7 cellular contexts compared by ENCODE assay signal in the genomic region with DNA sequence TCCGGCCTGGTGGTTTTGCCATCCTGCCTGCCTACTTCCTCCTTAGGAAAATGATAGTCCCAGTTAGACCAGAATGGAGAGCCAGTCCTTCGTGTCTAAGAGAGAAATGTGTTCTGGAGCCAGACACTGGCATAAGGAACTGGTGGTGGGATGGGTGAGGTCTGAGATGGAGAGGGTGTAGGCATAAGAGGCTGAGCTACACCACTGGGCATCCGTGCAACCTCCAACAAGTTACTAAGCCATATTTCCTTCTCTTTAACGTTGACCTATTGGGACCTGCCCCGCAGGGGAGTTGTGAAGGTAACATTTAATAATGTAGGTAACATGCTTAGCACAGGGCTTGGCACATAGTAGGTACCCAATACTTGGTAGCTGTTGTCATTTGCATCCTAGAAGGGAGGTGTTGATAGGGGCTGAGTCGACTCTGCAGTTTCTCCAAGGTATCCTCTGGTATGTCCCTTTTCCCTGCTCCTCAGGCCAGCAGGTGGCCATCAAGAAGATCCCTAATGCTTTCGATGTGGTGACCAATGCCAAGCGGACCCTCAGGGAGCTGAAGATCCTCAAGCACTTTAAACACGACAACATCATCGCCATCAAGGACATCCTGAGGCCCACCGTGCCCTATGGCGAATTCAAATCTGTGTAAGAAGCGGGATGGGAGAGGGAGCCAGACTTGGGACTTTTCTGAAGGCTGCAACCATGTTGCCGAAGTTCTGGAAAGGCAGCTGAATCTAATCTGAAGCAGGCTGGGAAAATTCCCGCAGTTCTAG. TPM values are rescaled to one million over a fixed set of nuclear protein-coding genes. Genes with fewer than 3 reads are reported as not detected.
DNase-seq lines count a peak whose midpoint lies in the region; ATAC-seq and TF ChIP-seq lines count a peak whose summit lies in the region.

No MANE protein-coding gene starts in this region.

- H3K4me1 ChIP-seq in iPS-20b (ENCODE audit: insufficient read depth, low read length): no peaks in the 10 kb centered on the region; the same call in 1 of the 2 replicates

- H3K27ac ChIP-seq in HL-60 (replicated peaks) (no peak overlapping the region), iPS-20b (ENCODE audit: low read length) (no peak overlapping the region)

- H3K4me3 ChIP-seq in HL-60 (replicated peaks; ENCODE audit: insufficient read depth, low read length): peak overlapping the region; percentile 63
- peak overlapping the region; percentile 78 for H3K4me3 ChIP-seq in iPS-20b (ENCODE audit: low read length)

- H3K27me3 ChIP-seq in HL-60 (ENCODE audit: insufficient read depth, poor library complexity, severe bottlenecking) (no peaks in the 10 kb centered on the region), iPS-20b (ENCODE audit: insufficient read depth, low read length) (no peaks in the 10 kb centered on the region)

- DNase-seq in HL-60 (ENCODE audit: low read depth in 1 of 2, low spot score in 1 of 2): no peak
- DNase-seq in stimulated activated naive B cell treated with anti-CD40 and anti-IgM and Interleukin-4, amounts not matched to agents 10 μg/mL and 1 μg/mL and 100 μg/mL, for 72 hours: no peak
- DNase-seq in sciatic nerve (ENCODE audit: low spot score): no peak

- peak overlapping the region; percentile 33 for H3K27ac Mint-ChIP-seq in activated T-helper 17 cell treated with anti-CD3 and anti-CD28 coated beads, Interleukin-2, amount 50 U/mL, for 72 hours
- no peak overlapping the region for H3K27ac Mint-ChIP-seq in stimulated activated naive B cell treated with anti-CD40 and anti-IgM and Interleukin-4, amounts not matched to agents 10 μg/mL and 1 μg/mL and 100 μg/mL, for 72 hours

- H3K4me1 Mint-ChIP-seq in activated T-helper 17 cell treated with anti-CD3 and anti-CD28 coated beads, Interleukin-2, amount 50 U/mL, for 72 hours: no peaks in the 10 kb centered on the region
- H3K4me1 Mint-ChIP-seq in stimulated activated naive B cell treated with anti-CD40 and anti-IgM and Interleukin-4, amounts not matched to agents 10 μg/mL and 1 μg/mL and 100 μg/mL, for 72 hours: peaks cover 15 to 24% of the 10 kb centered on the region in 2 donors

- H3K9me3 Mint-ChIP-seq in activated T-helper 17 cell treated with anti-CD3 and anti-CD28 coated beads, Interleukin-2, amount 50 U/mL, for 72 hours: no peaks in the 10 kb centered on the region
- H3K9me3 Mint-ChIP-seq in stimulated activated naive B cell treated with anti-CD40 and anti-IgM and Interleukin-4, amounts not matched to agents 10 μg/mL and 1 μg/mL and 100 μg/mL, for 72 hours: no peaks in the 10 kb centered on the region

- intact Hi-C loops in sciatic nerve (cut with DNase I): no loop called here

- H3K36me3 Mint-ChIP-seq in activated T-helper 17 cell treated with anti-CD3 and anti-CD28 coated beads, Interleukin-2, amount 50 U/mL, for 72 hours (ENCODE audit: low read depth): peaks cover 53% of the 10 kb centered on the region
- H3K36me3 Mint-ChIP-seq in stimulated activated naive B cell treated with anti-CD40 and anti-IgM and Interleukin-4, amounts not matched to agents 10 μg/mL and 1 μg/mL and 100 μg/mL, for 72 hours: peaks cover 28 to 34% of the 10 kb centered on the region in 2 donors

- H3K36me3 ChIP-seq in iPS-20b (ENCODE audit: insufficient read depth, low read depth, low read length): peaks cover 50% of the 10 kb centered on the region

- peak overlapping the region; percentile 91 for H3K4me3 Mint-ChIP-seq in activated T-helper 17 cell treated with anti-CD3 and anti-CD28 coated beads, Interleukin-2, amount 50 U/mL, for 72 hours
- peak overlapping the region; percentile 98 to 100 for H3K4me3 Mint-ChIP-seq in stimulated activated naive B cell treated with anti-CD40 and anti-IgM and Interleukin-4, amounts not matched to agents 10 μg/mL and 1 μg/mL and 100 μg/mL, for 72 hours

- peak overlapping the region; percentile 85; the same call in 1 of the 2 replicates for H3K9ac ChIP-seq in iPS-20b (ENCODE audit: low read depth, low read length)

- ATAC-seq in activated T-helper 17 cell treated with anti-CD3 and anti-CD28 coated beads, Interleukin-2, amount 50 U/mL, for 72 hours (replicated peaks): no peak
- ATAC-seq in stimulated activated naive B cell treated with anti-CD40 and anti-IgM and Interleukin-4, amounts not matched to agents 10 μg/mL and 1 μg/mL and 100 μg/mL, for 72 hours (replicated peaks): no peak
- ATAC-seq in HG02759 (IDR thresholded peaks at IDR 0.05; ENCODE audit: unreplicated experiment): no peak
- ATAC-seq in GM18909 (IDR thresholded peaks at IDR 0.05; ENCODE audit: poor library complexity, unreplicated experiment): no peak
- no peak for ATAC-seq in sciatic nerve

- TF ChIP-seq CTCF in HL-60 (IDR thresholded peaks at IDR 0.05; ENCODE audit: insufficient read depth, low read length): no peak

- no peaks in the 10 kb centered on the region for H3K9me3 ChIP-seq in iPS-20b (ENCODE audit: insufficient read depth, low read depth, low read length)

- H3K27me3 Mint-ChIP-seq in activated T-helper 17 cell treated with anti-CD3 and anti-CD28 coated beads, Interleukin-2, amount 50 U/mL, for 72 hours: no peaks in the 10 kb centered on the region
- H3K27me3 Mint-ChIP-seq in stimulated activated naive B cell treated with anti-CD40 and anti-IgM and Interleukin-4, amounts not matched to agents 10 μg/mL and 1 μg/mL and 100 μg/mL, for 72 hours: no peaks in the 10 kb centered on the region

RNA-seq across cellular contexts. Expression of a gene that starts 1.2 kb away (rescaled TPM):
- total RNA-seq in activated T-helper 17 cell treated with anti-CD3 and anti-CD28 coated beads, Interleukin-2, amount 50 U/mL, for 72 hours: 10 to 100 TPM; 22.1 to 39.3 TPM
- 28.2 TPM for total RNA-seq in sciatic nerve

RNA-seq across cellular contexts. Expression of a gene that starts 7.5 kb away (rescaled TPM):
- total RNA-seq in activated T-helper 17 cell treated with anti-CD3 and anti-CD28 coated beads, Interleukin-2, amount 50 U/mL, for 72 hours: not detected
- 115 TPM for total RNA-seq in sciatic nerve

RNA-seq across cellular contexts. Expression of a gene that starts 17.0 kb away (rescaled TPM):
- 1 to 10 TPM; 2.8 to 3.4 TPM for total RNA-seq in activated T-helper 17 cell treated with anti-CD3 and anti-CD28 coated beads, Interleukin-2, amount 50 U/mL, for 72 hours
- total RNA-seq in sciatic nerve: 19.8 TPM

RNA-seq across cellular contexts. Expression of a gene that starts 31.5 kb away (rescaled TPM):
- total RNA-seq in activated T-helper 17 cell treated with anti-CD3 and anti-CD28 coated beads, Interleukin-2, amount 50 U/mL, for 72 hours: 1 to 10 TPM in 1 of 2 donors, under 1 TPM in 1; 0.56 to 3.1 TPM
- 3.9 TPM for total RNA-seq in sciatic nerve

Comparison
In these comparisons a context has a peak if more than half of its experiments do, and no peak if none do; other contexts are left out.
1. RNA of a gene that starts 7.5 kb away (total RNA-seq): 115 TPM in sciatic nerve (single experiment); not detected in activated T-helper 17 cell treated with anti-CD3 and anti-CD28 coated beads, Interleukin-2, amount 50 U/mL, for 72 hours; every median in the first group is over 100 times any median in the second.